In the genomic region with DNA sequence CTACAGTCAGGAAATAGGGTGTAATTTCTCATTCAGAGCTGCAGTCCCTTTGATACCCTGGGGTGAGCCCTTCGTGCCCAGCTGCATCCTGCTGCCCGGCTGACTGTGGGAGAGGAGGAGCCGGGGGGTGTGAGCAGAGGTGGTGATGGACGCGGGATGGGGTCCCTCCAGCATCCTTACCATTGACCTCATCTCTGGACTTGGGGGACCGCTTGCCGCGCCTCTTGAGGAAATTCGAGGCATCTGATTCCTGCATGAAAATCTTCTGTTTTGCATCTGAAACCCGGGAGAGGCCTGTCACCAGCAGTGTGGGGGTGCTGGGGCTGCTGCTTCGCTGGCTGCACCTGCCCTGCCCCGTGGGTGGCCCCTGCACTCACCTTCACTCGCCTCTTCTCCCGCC, we compare ENCODE assay signal across 27 cellular contexts. TPM values are rescaled to one million over a fixed set of nuclear protein-coding genes. Genes with fewer than 3 reads are reported as not detected.
"Had no signal": no experiment of that assay in that cellular context is flagged by ENCODE, and none has a peak within 500 bp of the region (broad histone marks: within the 10 kb centered on the region; RNA-seq: fewer than 3 reads in every experiment).

No MANE protein-coding gene starts in this region.

- H3K27me3 Mint-ChIP-seq: activated CD8-positive, alpha-beta T cell treated with anti-CD3 and anti-CD28 coated beads for 36 hours; activated naive CD8-positive, alpha-beta T cell treated with anti-CD3 and anti-CD28 coated beads, Interleukin-2, amount 50 U/mL, for 24 hours had no signal

- DNase-seq: activated CD4-positive, alpha-beta T cell treated with anti-CD3 and anti-CD28 coated beads for 4 hours; activated CD8-positive, alpha-beta memory T cell treated with anti-CD3 and anti-CD28 coated beads, Interleukin-2, amount 50 U/mL, for 4 hours; activated CD8-positive, alpha-beta T cell treated with anti-CD3 and anti-CD28 coated beads for 36 hours; activated naive CD4-positive, alpha-beta T cell treated with Interleukin-2 at 50 U/mL for 16 hours; activated naive CD8-positive, alpha-beta T cell treated with anti-CD3 and anti-CD28 coated beads, Interleukin-2, amount 50 U/mL, for 24 hours; activated T-cell treated with anti-CD3 and anti-CD28 coated beads, Interleukin-2, amount 50 U/mL, for 72 hours; amniotic stem cell; body of pancreas; central memory CD4-positive, alpha-beta T cell; NCI-H1105 treated with DMSO at 0.1 percent for 48 hours; NCI-H1436 treated with DMSO at 0.1 percent for 48 hours; NCI-H2029; NCI-H345; NCI-H510A; NCI-H526 treated with DMSO at 0.1 percent for 48 hours; NCI-H82; Right ventricle myocardium superior; SJCRH30 had no signal

- H3K4me3 ChIP-seq: ascending aorta, body of pancreas, SJCRH30 had no signal

- H3K9me3 Mint-ChIP-seq: activated CD8-positive, alpha-beta T cell treated with anti-CD3 and anti-CD28 coated beads for 36 hours; activated naive CD4-positive, alpha-beta T cell treated with anti-CD3 and anti-CD28 coated beads, Interleukin-2, amount 50 U/mL, for 72 hours; activated naive CD8-positive, alpha-beta T cell treated with anti-CD3 and anti-CD28 coated beads, Interleukin-2, amount 50 U/mL, for 24 hours; activated T-cell treated with anti-CD3 and anti-CD28 coated beads, Interleukin-2, amount 50 U/mL, for 72 hours; T-helper 1 cell treated with Interleukin-12 subunit alpha and Interleukin-12 subunit beta and Interleukin-4 antibody, amounts not matched to agents 30 μg/mL and 1 μg/mL, for 36 hours had no signal

- H3K27ac Mint-ChIP-seq: activated CD8-positive, alpha-beta T cell treated with anti-CD3 and anti-CD28 coated beads for 36 hours; activated naive CD4-positive, alpha-beta T cell treated with anti-CD3 and anti-CD28 coated beads, Interleukin-2, amount 50 U/mL, for 72 hours; activated naive CD8-positive, alpha-beta T cell treated with anti-CD3 and anti-CD28 coated beads, Interleukin-2, amount 50 U/mL, for 24 hours; activated T-cell treated with anti-CD3 and anti-CD28 coated beads, Interleukin-2, amount 50 U/mL, for 72 hours; T-helper 1 cell treated with Interleukin-12 subunit alpha and Interleukin-12 subunit beta and Interleukin-4 antibody, amounts not matched to agents 30 μg/mL and 1 μg/mL, for 36 hours had no signal

- H3K36me3 Mint-ChIP-seq: activated naive CD4-positive, alpha-beta T cell treated with anti-CD3 and anti-CD28 coated beads, Interleukin-2, amount 50 U/mL, for 72 hours had no signal

- H3K36me3 ChIP-seq: ascending aorta, SJCRH30 had no signal

- ATAC-seq: activated CD4-positive, CD25-positive, alpha-beta regulatory T cell treated with anti-CD3 and anti-CD28 coated beads, Interleukin-2, amount 50 U/mL, for 24 hours; activated CD8-positive, alpha-beta T cell treated with anti-CD3 and anti-CD28 coated beads for 36 hours; activated naive CD4-positive, alpha-beta T cell treated with anti-CD3 and anti-CD28 coated beads, Interleukin-2, amount 50 U/mL, for 72 hours; activated naive CD8-positive, alpha-beta T cell treated with anti-CD3 and anti-CD28 coated beads, Interleukin-2, amount 50 U/mL, for 24 hours; activated T-cell treated with anti-CD3 and anti-CD28 coated beads, Interleukin-2, amount 50 U/mL, for 72 hours; body of pancreas; Panc1 had no signal

- H3K9me3 ChIP-seq: ascending aorta, body of pancreas, SJCRH30 had no signal

- H3K27me3 ChIP-seq: ascending aorta, body of pancreas, SJCRH30 had no signal

- H3K4me1 Mint-ChIP-seq: activated naive CD8-positive, alpha-beta T cell treated with anti-CD3 and anti-CD28 coated beads, Interleukin-2, amount 50 U/mL, for 24 hours had no signal

- H3K4me3 Mint-ChIP-seq: activated CD8-positive, alpha-beta T cell treated with anti-CD3 and anti-CD28 coated beads for 36 hours; activated naive CD8-positive, alpha-beta T cell treated with anti-CD3 and anti-CD28 coated beads, Interleukin-2, amount 50 U/mL, for 24 hours; activated T-cell treated with anti-CD3 and anti-CD28 coated beads, Interleukin-2, amount 50 U/mL, for 72 hours; T-helper 1 cell treated with Interleukin-12 subunit alpha and Interleukin-12 subunit beta and Interleukin-4 antibody, amounts not matched to agents 30 μg/mL and 1 μg/mL, for 36 hours had no signal

- H3K27ac ChIP-seq: ascending aorta, body of pancreas, RWPE1, SJCRH30 had no signal

- H3K4me1 ChIP-seq: ascending aorta, body of pancreas had no signal

RNA-seq across cellular contexts. Expression of a gene that starts 0.8 kb away (rescaled TPM):
- total RNA-seq: activated CD8-positive, alpha-beta T cell treated with anti-CD3 and anti-CD28 coated beads for 36 hours; activated naive CD4-positive, alpha-beta T cell treated with anti-CD3 and anti-CD28 coated beads, Interleukin-2, amount 50 U/mL, for 72 hours; activated T-cell treated with anti-CD3 and anti-CD28 coated beads, Interleukin-2, amount 50 U/mL, for 72 hours; ascending aorta; body of pancreas; bronchial epithelial cell; chondrocyte; OCI-LY7; Right ventricle myocardium superior; SJCRH30 had no signal
